ENCODE assay signal across 12 cellular contexts in the genomic region with DNA sequence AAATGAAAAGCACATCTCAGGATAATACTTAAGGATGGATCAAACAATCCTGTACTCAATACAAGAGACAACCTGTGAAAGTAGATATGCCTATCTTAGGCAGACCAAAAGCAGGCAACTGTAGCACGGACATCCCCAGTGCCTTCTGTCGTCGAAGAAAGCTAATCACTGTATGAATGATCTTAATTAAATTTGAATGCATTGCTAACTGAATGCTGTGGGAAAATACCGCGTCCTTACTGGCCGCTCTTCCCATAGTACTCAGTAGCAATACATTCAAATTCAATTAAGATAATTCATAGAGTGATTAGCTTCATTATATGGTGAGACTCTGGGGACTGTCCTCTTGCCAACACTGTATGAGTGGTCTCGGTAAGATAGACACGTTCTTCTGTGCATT.
A peak's percentile ranks its signal among the peaks of the same experiment; 100 is the strongest.
DNase-seq lines count a peak whose midpoint lies in the region; ATAC-seq and TF ChIP-seq lines count a peak whose summit lies in the region.
"Had no signal": no experiment of that assay in that cellular context is flagged by ENCODE, and none has a peak within 500 bp of the region (broad histone marks: within the 10 kb centered on the region; RNA-seq: fewer than 3 reads in every experiment).

No MANE protein-coding gene starts in this region.

- no peak overlapping the region for H2BK5ac ChIP-seq in IMR-90 (ENCODE audit: low read depth, low read length, poor library complexity, severe bottlenecking)

- peaks cover 86% of the 10 kb centered on the region for H3K4me1 Mint-ChIP-seq in activated naive CD8-positive, alpha-beta T cell treated with anti-CD3 and anti-CD28 coated beads, Interleukin-2, amount 50 U/mL, for 24 hours
- peaks cover 5% of the 10 kb centered on the region for H3K4me1 Mint-ChIP-seq in nephron progenitor cell

- H3K23ac ChIP-seq in IMR-90 (ENCODE audit: low read depth, low read length): no peak overlapping the region

- H3K36me3 ChIP-seq in DOHH2 (ENCODE audit: control insufficient read depth, low read length) (no peaks in the 10 kb centered on the region), IMR-90 (ENCODE audit: control insufficient read depth, insufficient read depth, low read length) (no peaks in the 10 kb centered on the region), tibial nerve (no peaks in the 10 kb centered on the region)

- TF ChIP-seq CTCF in DOHH2 (IDR thresholded peaks at IDR 0.05; ENCODE audit: low read depth, low read length, poor library complexity, severe bottlenecking) (no peak), IMR-90 (conservative IDR thresholded peaks at IDR 0.05; ENCODE audit: low read depth, low read length) (no peak), nephron progenitor cell (IDR thresholded peaks at IDR 0.05) (no peak), tibial nerve (IDR thresholded peaks at IDR 0.05) (no peak)

- peaks cover 29 to 49% of the 10 kb centered on the region in 2 experiments for H3K79me1 ChIP-seq in IMR-90 (ENCODE audit: low read depth in 1 of 2, low read length in 2 of 2)

- no peak overlapping the region for H3K56ac ChIP-seq in IMR-90 (ENCODE audit: extremely low read depth, insufficient read depth, low read length)

- no peaks in the 10 kb centered on the region; the same call in 1 of the 2 replicates for H3K79me2 ChIP-seq in DOHH2 (ENCODE audit: control insufficient read depth, low read length)

- no peak overlapping the region for H4K91ac ChIP-seq in IMR-90 (ENCODE audit: insufficient read depth, low read depth, low read length)

- H3K9ac ChIP-seq in IMR-90 (ENCODE audit: low read depth, low read length): no peak overlapping the region

- H3K9me2 ChIP-seq in DOHH2 (replicated peaks; ENCODE audit: control insufficient read depth, low read length): no peaks in the 10 kb centered on the region

- POLR2A ChIA-PET in IMR-90 (lab: Charles Lee; ENCODE audit: unreplicated experiment): no interaction called here

- no peak overlapping the region for H2AK9ac ChIP-seq in IMR-90 (replicated peaks; ENCODE audit: low read depth, low read length, poor library complexity)

- no peaks in the 10 kb centered on the region for H4K20me1 ChIP-seq in DOHH2 (ENCODE audit: control insufficient read depth, insufficient read depth, low read depth, low read length)
- H4K20me1 ChIP-seq in IMR-90 (ENCODE audit: insufficient read depth, low read length): no peaks in the 10 kb centered on the region

- no peaks in the 10 kb centered on the region for H3K27me3 Mint-ChIP-seq in activated naive CD8-positive, alpha-beta T cell treated with anti-CD3 and anti-CD28 coated beads, Interleukin-2, amount 50 U/mL, for 24 hours
- no peaks in the 10 kb centered on the region for H3K27me3 Mint-ChIP-seq in nephron progenitor cell (ENCODE audit: low read depth, poor library complexity)

- H2AFZ ChIP-seq in IMR-90 (replicated peaks; ENCODE audit: low read length, poor library complexity): no peak overlapping the region

- peak overlapping the region; percentile 91 for H3K27ac Mint-ChIP-seq in activated naive CD8-positive, alpha-beta T cell treated with anti-CD3 and anti-CD28 coated beads, Interleukin-2, amount 50 U/mL, for 24 hours
- peak overlapping the region; percentile 9 for H3K27ac Mint-ChIP-seq in nephron progenitor cell

- TF ChIP-seq RAD21 in IMR-90 (IDR thresholded peaks at IDR 0.05; ENCODE audit: low read length): no peak

- dilution Hi-C loops in IMR-90 (cut with HindIII; ENCODE audit: low sequenced_read_pairs, unreplicated experiment): no loop called here

- H3K9me3 Mint-ChIP-seq in activated naive CD8-positive, alpha-beta T cell treated with anti-CD3 and anti-CD28 coated beads, Interleukin-2, amount 50 U/mL, for 24 hours: no peaks in the 10 kb centered on the region
- no peaks in the 10 kb centered on the region for H3K9me3 Mint-ChIP-seq in nephron progenitor cell

- CTCF ChIA-PET in IMR-90 (lab: Yijun Ruan, JAX): no interaction called here

- 0 out of 2 replicates have a peak overlapping the region, but pooled peaks have one; percentile 33 for H3K14ac ChIP-seq in IMR-90 (replicated peaks; ENCODE audit: low read depth, low read length)

- no peak overlapping the region for H4K8ac ChIP-seq in IMR-90 (ENCODE audit: low read depth in 2 of 2, low read length in 2 of 2)

- no peaks in the 10 kb centered on the region for H3K9me1 ChIP-seq in IMR-90 (ENCODE audit: insufficient read depth, low read length)

- H3K27ac ChIP-seq in DOHH2 (ENCODE audit: low read depth, low read length): no peak overlapping the region
- no peak overlapping the region for H3K27ac ChIP-seq in IMR-90 (ENCODE audit: insufficient read depth, low read length)
- peak overlapping the region in 1 of 4 donors; percentile 72 for H3K27ac ChIP-seq in tibial nerve
- H3K27ac ChIP-seq: SK-N-MC had no signal

- no peak overlapping the region for H2BK15ac ChIP-seq in IMR-90 (ENCODE audit: low read depth, low read length)

- DNase-seq in IMR-90: no peak
- no peak for DNase-seq in activated naive CD8-positive, alpha-beta T cell treated with anti-CD3 and anti-CD28 coated beads, Interleukin-2, amount 50 U/mL, for 24 hours
- DNase-seq in nephron progenitor cell: no peak
- DNase-seq in tibial nerve (ENCODE audit: low spot score in 2 of 2): no peak
- DNase-seq in D341Med (ENCODE audit: low spot score): no peak
- DNase-seq in AG08396 (ENCODE audit: low spot score): no peak
- DNase-seq: NCI-H1092, NCI-H774 had no signal

- no peak overlapping the region for H2BK120ac ChIP-seq in IMR-90 (ENCODE audit: low read depth, low read length)

- H3K9me3 ChIP-seq in DOHH2 (ENCODE audit: control insufficient read depth, insufficient read depth, low read length): no peaks in the 10 kb centered on the region
- H3K9me3 ChIP-seq in IMR-90 (ENCODE audit: control insufficient read depth, insufficient read depth, low read length): no peaks in the 10 kb centered on the region
- H3K9me3 ChIP-seq in tibial nerve: no peaks in the 10 kb centered on the region

- H3F3A ChIP-seq in DOHH2 (ENCODE audit: control insufficient read depth, insufficient read depth): peaks cover 18% of the 10 kb centered on the region

- no peak for TF ChIP-seq POLR2A in IMR-90 (IDR thresholded peaks at IDR 0.05; ENCODE audit: low read depth, low read length)
- no peak for TF ChIP-seq POLR2A in tibial nerve (IDR thresholded peaks at IDR 0.05)

- no peak for TF ChIP-seq EP300 in tibial nerve (IDR thresholded peaks at IDR 0.05)

- WGBS in IMR-90 (ENCODE audit: extremely low coverage in 2 of 2, insufficient read length in 1 of 2), 2 experiments: no CpG with 5 or more reads among the region's 8 CpGs
- 72 to 77% methylated on average over 8 of the region's 8 CpGs for WGBS in tibial nerve, 2 donors

- intact Hi-C loops in IMR-90 (cut with micrococcal nuclease): no loop called here

- H2BK20ac ChIP-seq in IMR-90 (ENCODE audit: low read depth, low read length): no peak overlapping the region; the same call in 1 of the 2 replicates

- H3K4me3 Mint-ChIP-seq in activated naive CD8-positive, alpha-beta T cell treated with anti-CD3 and anti-CD28 coated beads, Interleukin-2, amount 50 U/mL, for 24 hours: peak overlapping the region; percentile 91
- no peak overlapping the region for H3K4me3 Mint-ChIP-seq in nephron progenitor cell

- H3K36me3 Mint-ChIP-seq in activated naive CD8-positive, alpha-beta T cell treated with anti-CD3 and anti-CD28 coated beads, Interleukin-2, amount 50 U/mL, for 24 hours (ENCODE audit: low read depth): peaks cover 45% of the 10 kb centered on the region
- H3K36me3 Mint-ChIP-seq in nephron progenitor cell (ENCODE audit: low read depth): no peaks in the 10 kb centered on the region

- in situ Hi-C loops in IMR-90 (cut with MboI; ENCODE audit: low sequenced_read_pairs): no loop called here

- no TSS peak for BruUV-seq in IMR-90 (replicated peaks; lab: Mats Ljungman, UMichigan)

- H3K4me3 ChIP-seq in DOHH2 (ENCODE audit: low read length) (peak overlapping the region; percentile 42), IMR-90 (ENCODE audit: insufficient read depth, low read depth, low read length) (no peak overlapping the region), tibial nerve (peak overlapping the region in 1 of 4 donors; percentile 34)
- H3K4me3 ChIP-seq: SK-N-MC, smooth muscle cell had no signal

- H3K27me3 ChIP-seq in DOHH2 (ENCODE audit: control insufficient read depth, low read length) (no peaks in the 10 kb centered on the region), IMR-90 (ENCODE audit: control insufficient read depth, insufficient read depth, low read length) (no peaks in the 10 kb centered on the region), tibial nerve (no peaks in the 10 kb centered on the region)

- H3K4ac ChIP-seq in IMR-90 (ENCODE audit: low read depth, low read length): no peak overlapping the region

- ATAC-seq in IMR-90 (ENCODE audit: low read depth): no peak
- ATAC-seq in activated naive CD8-positive, alpha-beta T cell treated with anti-CD3 and anti-CD28 coated beads, Interleukin-2, amount 50 U/mL, for 24 hours: peak; percentile 23
- ATAC-seq in GM21515 (IDR thresholded peaks at IDR 0.05; ENCODE audit: unreplicated experiment): no peak

- H3K4me2 ChIP-seq in DOHH2 (ENCODE audit: low read length) (peak overlapping the region; percentile 87), IMR-90 (ENCODE audit: low read depth, low read length) (no peak overlapping the region)
- H3K4me2 ChIP-seq: smooth muscle cell had no signal

- H3K18ac ChIP-seq in IMR-90 (ENCODE audit: low read depth, low read length): no peak overlapping the region

- H3K4me1 ChIP-seq in DOHH2 (ENCODE audit: control insufficient read depth, low read length) (peaks cover 79% of the 10 kb centered on the region), IMR-90 (ENCODE audit: control insufficient read depth, insufficient read depth, low read length) (peaks cover 4% of the 10 kb centered on the region; the same call in 1 of the 2 replicates), tibial nerve (peaks cover 0 to 9% (median 4%) of the 10 kb centered on the region in 4 donors)

- H2AK5ac ChIP-seq in IMR-90 (ENCODE audit: low read depth, low read length): no peak overlapping the region

- no peak overlapping the region for H4K5ac ChIP-seq in IMR-90 (ENCODE audit: low read depth, low read length)

TF ChIP-seq in IMR-90, 13 proteins besides CTCF, POLR2A, EP300 and RAD21 (continues in another document):
- no peak for TF ChIP-seq CEBPB (IDR thresholded peaks at IDR 0.05; ENCODE audit: low read depth, low read length)
- TF ChIP-seq RFX5 (IDR thresholded peaks at IDR 0.05; ENCODE audit: low read depth, low read length): no peak
- TF ChIP-seq RCOR1 (IDR thresholded peaks at IDR 0.05; ENCODE audit: insufficient replicate concordance, low read length): no peak
- no peak for TF ChIP-seq MAFK (IDR thresholded peaks at IDR 0.05; ENCODE audit: low read depth, low read length)
- no peak for TF ChIP-seq MXI1 (IDR thresholded peaks at IDR 0.05; ENCODE audit: borderline replicate concordance, low read depth, low read length)
- TF ChIP-seq FOS (IDR thresholded peaks at IDR 0.05; ENCODE audit: low read depth, low read length): no peak
